Comparison of ENCODE assay signal across 13 cellular contexts in genomic region chr3:173939319-173939718, GRCh38.
DNase-seq lines count a peak whose midpoint lies in the region; ATAC-seq, FAIRE-seq and TF ChIP-seq lines count a peak whose summit lies in the region.
"Had no signal": no experiment of that assay in that cellular context is flagged by ENCODE, and none has a peak within 500 bp of the region (broad histone marks: within the 10 kb centered on the region; RNA-seq: fewer than 3 reads in every experiment).

No MANE protein-coding gene starts in this region.

- no peak overlapping the region for H2BK15ac ChIP-seq in IMR-90 (ENCODE audit: low read depth, low read length)

- H3K79me1 ChIP-seq in IMR-90 (ENCODE audit: low read depth in 1 of 2, low read length in 2 of 2), result no peaks in the 10 kb centered on the region

- no peaks in the 10 kb centered on the region for H3K9me1 ChIP-seq in IMR-90 (ENCODE audit: insufficient read depth, low read length)

- no peak overlapping the region for H3K9ac ChIP-seq in IMR-90 (ENCODE audit: low read depth, low read length)

- no peak overlapping the region for H2BK120ac ChIP-seq in IMR-90 (ENCODE audit: low read depth, low read length)

- H3K18ac ChIP-seq in IMR-90 (ENCODE audit: low read depth, low read length), result 0 out of 2 replicates have a peak overlapping the region, but pooled peaks have one; percentile 27

- in situ Hi-C loops in IMR-90 (cut with MboI; ENCODE audit: low sequenced_read_pairs) (no loop called here), brain microvascular endothelial cell (cut with HindIII; ENCODE audit: low pct_ligation_motif_present, low sequenced_read_pairs) (no loop called here)

- intact Hi-C loops in IMR-90 (cut with micrococcal nuclease), result no loop called here

- H3K36me3 Mint-ChIP-seq in GM23338 (ENCODE audit: low read depth) (no peaks in the 10 kb centered on the region), endothelial cell (ENCODE audit: low read depth, unreplicated experiment) (no peaks in the 10 kb centered on the region), osteocyte (ENCODE audit: unreplicated experiment) (no peaks in the 10 kb centered on the region)
- H3K36me3 Mint-ChIP-seq: CD8-positive, alpha-beta memory T cell had no signal

- H3K4me1 ChIP-seq in GM23338 (ENCODE audit: insufficient read depth) (peaks cover 13% of the 10 kb centered on the region), IMR-90 (ENCODE audit: control insufficient read depth, insufficient read depth, low read length) (peaks cover 2% of the 10 kb centered on the region)

- no peak overlapping the region for H4K8ac ChIP-seq in IMR-90 (ENCODE audit: low read depth in 2 of 2, low read length in 2 of 2)

- BruUV-seq in IMR-90 (replicated peaks; lab: Mats Ljungman, UMichigan), result no TSS peak

- no peaks in the 10 kb centered on the region for H3K27me3 Mint-ChIP-seq in GM23338 (ENCODE audit: insufficient read depth, low read depth, poor library complexity)
- peaks cover 2% of the 10 kb centered on the region for H3K27me3 Mint-ChIP-seq in endothelial cell (ENCODE audit: unreplicated experiment)
- no peaks in the 10 kb centered on the region for H3K27me3 Mint-ChIP-seq in osteocyte (ENCODE audit: unreplicated experiment)
- H3K27me3 Mint-ChIP-seq: CD8-positive, alpha-beta memory T cell had no signal

- H4K91ac ChIP-seq in IMR-90 (ENCODE audit: insufficient read depth, low read depth, low read length), result no peak overlapping the region

- H3K4ac ChIP-seq in IMR-90 (ENCODE audit: low read depth, low read length), result no peak overlapping the region

- WGBS in IMR-90 (ENCODE audit: extremely low coverage in 2 of 2, insufficient read length in 1 of 2), 2 experiments, result no CpG with 5 or more reads among the region's 2 CpGs

- no peak for FAIRE-seq in D721Med (lab: Jason Lieb, UNC)

- H3K4me2 ChIP-seq in GM23338 (no peak overlapping the region), IMR-90 (ENCODE audit: low read depth, low read length) (no peak overlapping the region)
- H3K4me2 ChIP-seq: PC-9 had no signal

- H2BK20ac ChIP-seq in IMR-90 (ENCODE audit: low read depth, low read length), result no peak overlapping the region

- H4K20me1 ChIP-seq in GM23338 (replicated peaks; ENCODE audit: insufficient read depth), result no peaks in the 10 kb centered on the region
- no peaks in the 10 kb centered on the region for H4K20me1 ChIP-seq in IMR-90 (ENCODE audit: insufficient read depth, low read length)

- no peak overlapping the region for H2BK5ac ChIP-seq in IMR-90 (ENCODE audit: low read depth, low read length, poor library complexity, severe bottlenecking)

- peaks cover 14% of the 10 kb centered on the region; the same call in 2 of the 3 replicates for H3K4me1 Mint-ChIP-seq in GM23338
- peaks cover 16% of the 10 kb centered on the region for H3K4me1 Mint-ChIP-seq in endothelial cell (ENCODE audit: unreplicated experiment)
- peaks cover 11% of the 10 kb centered on the region for H3K4me1 Mint-ChIP-seq in osteocyte (ENCODE audit: unreplicated experiment)
- H3K4me1 Mint-ChIP-seq: CD8-positive, alpha-beta memory T cell had no signal

- no peak overlapping the region for H3K14ac ChIP-seq in IMR-90 (replicated peaks; ENCODE audit: low read depth, low read length)

- H3K27me3 ChIP-seq in GM23338 (ENCODE audit: insufficient read depth) (no peaks in the 10 kb centered on the region), IMR-90 (ENCODE audit: control insufficient read depth, insufficient read depth, low read length) (no peaks in the 10 kb centered on the region), brain microvascular endothelial cell (replicated peaks) (no peaks in the 10 kb centered on the region)

- ATAC-seq in GM23338, result no peak
- no peak for ATAC-seq in IMR-90 (ENCODE audit: low read depth)

- CTCF ChIA-PET in IMR-90 (lab: Yijun Ruan, JAX), result no interaction called here

- no peaks in the 10 kb centered on the region for H3K9me3 ChIP-seq in IMR-90 (ENCODE audit: control insufficient read depth, insufficient read depth, low read length)

- no peaks in the 10 kb centered on the region for H3F3A ChIP-seq in GM23338 (replicated peaks; ENCODE audit: low read depth)

- H3K27ac Mint-ChIP-seq in GM23338, result 0 out of 2 replicates have a peak overlapping the region, but pooled peaks have one; percentile 75
- peak overlapping the region; percentile 28 for H3K27ac Mint-ChIP-seq in endothelial cell (ENCODE audit: unreplicated experiment)
- peak overlapping the region; percentile 40 for H3K27ac Mint-ChIP-seq in osteocyte (ENCODE audit: unreplicated experiment)
- H3K27ac Mint-ChIP-seq: CD8-positive, alpha-beta memory T cell had no signal

- H3K4me3 ChIP-seq in GM23338 (no peak overlapping the region), IMR-90 (ENCODE audit: insufficient read depth, low read depth, low read length) (no peak overlapping the region), brain microvascular endothelial cell (ENCODE audit: low read depth, low read length) (no peak overlapping the region)
- H3K4me3 ChIP-seq: PC-9 had no signal

- TF ChIP-seq CTCF in GM23338 (conservative IDR thresholded peaks at IDR 0.05; ENCODE audit: low read depth in 2 of 2) (no peak), IMR-90 (conservative IDR thresholded peaks at IDR 0.05; ENCODE audit: low read depth, low read length) (no peak), endothelial cell (IDR thresholded peaks at IDR 0.05; ENCODE audit: unreplicated experiment) (no peak), osteocyte (IDR thresholded peaks at IDR 0.05) (no peak), brain microvascular endothelial cell (IDR thresholded peaks at IDR 0.05; ENCODE audit: low read depth, low read length, missing control alignments) (no peak), D721Med (IDR thresholded peaks at IDR 0.05; ENCODE audit: insufficient read depth, missing control alignments) (no peak)

- H3K56ac ChIP-seq in IMR-90 (ENCODE audit: extremely low read depth, insufficient read depth, low read length), result no peak overlapping the region

- H3K9me3 Mint-ChIP-seq in GM23338 (no peaks in the 10 kb centered on the region), endothelial cell (ENCODE audit: unreplicated experiment) (no peaks in the 10 kb centered on the region), osteocyte (ENCODE audit: unreplicated experiment) (no peaks in the 10 kb centered on the region)

- dilution Hi-C loops in IMR-90 (cut with HindIII; ENCODE audit: low sequenced_read_pairs, unreplicated experiment), result no loop called here

- H3K79me2 ChIP-seq in GM23338 (replicated peaks; ENCODE audit: insufficient read depth), result no peaks in the 10 kb centered on the region

- no peak overlapping the region for H4K5ac ChIP-seq in IMR-90 (ENCODE audit: low read depth, low read length)

- H2AK5ac ChIP-seq in IMR-90 (ENCODE audit: low read depth, low read length), result no peak overlapping the region

- H3K9me2 ChIP-seq in GM23338 (ENCODE audit: insufficient read depth), result no peaks in the 10 kb centered on the region

- no peak overlapping the region for H3K27ac ChIP-seq in GM23338 (ENCODE audit: low read depth)
- no peak overlapping the region for H3K27ac ChIP-seq in IMR-90 (ENCODE audit: insufficient read depth, low read length)
- H3K27ac ChIP-seq in brain microvascular endothelial cell, result no peak overlapping the region
- H3K27ac ChIP-seq: PC-9 had no signal

- TF ChIP-seq RAD21 in IMR-90 (IDR thresholded peaks at IDR 0.05; ENCODE audit: low read length), result no peak

- no peak overlapping the region for H3K4me3 Mint-ChIP-seq in GM23338
- H3K4me3 Mint-ChIP-seq in endothelial cell (ENCODE audit: unreplicated experiment), result no peak overlapping the region
- no peak overlapping the region for H3K4me3 Mint-ChIP-seq in osteocyte (ENCODE audit: unreplicated experiment)
- H3K4me3 Mint-ChIP-seq: CD8-positive, alpha-beta memory T cell had no signal

- POLR2A ChIA-PET in IMR-90 (lab: Charles Lee; ENCODE audit: unreplicated experiment), result interaction anchor here (0.6 kb wide), 1 partner anchor 502 kb away, joined by 6 read pairs; no protein-coding TSS in a partner anchor

- H2AFZ ChIP-seq in GM23338, result no peak overlapping the region
- H2AFZ ChIP-seq in IMR-90 (replicated peaks; ENCODE audit: low read length, poor library complexity), result no peak overlapping the region
- H2AFZ ChIP-seq: PC-9 had no signal

- no peak for TF ChIP-seq POLR2A in IMR-90 (IDR thresholded peaks at IDR 0.05; ENCODE audit: low read depth, low read length)

- no peak overlapping the region for H3K23ac ChIP-seq in IMR-90 (ENCODE audit: low read depth, low read length)

- no peak overlapping the region for H2AK9ac ChIP-seq in IMR-90 (replicated peaks; ENCODE audit: low read depth, low read length, poor library complexity)

- no peak for DNase-seq in GM23338 (ENCODE audit: low spot score)
- DNase-seq in IMR-90, result no peak
- no peak for DNase-seq in endothelial cell (ENCODE audit: low spot score)
- DNase-seq in osteocyte (ENCODE audit: extremely low spot score, unreplicated experiment), result no peak
- no peak for DNase-seq in activated CD4-positive, alpha-beta T cell treated with anti-CD3 and anti-CD28 coated beads, Interleukin-2, amount 50 U/mL, for 48 hours
- no peak for DNase-seq in brain microvascular endothelial cell
- no peak for DNase-seq in D721Med (ENCODE audit: insufficient read length, low spot score)
- DNase-seq: CD8-positive, alpha-beta memory T cell; KG1; NCI-H1436; NCI-H446 treated with DMSO at 0.1 percent for 48 hours; PC-9; SW 1271 had no signal

- H3K36me3 ChIP-seq in GM23338 (ENCODE audit: insufficient read depth) (no peaks in the 10 kb centered on the region), IMR-90 (ENCODE audit: control insufficient read depth, insufficient read depth, low read length) (no peaks in the 10 kb centered on the region), brain microvascular endothelial cell (replicated peaks) (no peaks in the 10 kb centered on the region)

TF ChIP-seq in GM23338, 12 proteins besides CTCF, POLR2A, EP300 and RAD21 (continues in another document):
- no peak for TF ChIP-seq NANOG (IDR thresholded peaks at IDR 0.05; ENCODE audit: borderline replicate concordance)

TF ChIP-seq in IMR-90, 13 proteins besides CTCF, POLR2A, EP300 and RAD21 (continues in another document):
- TF ChIP-seq MXI1 (IDR thresholded peaks at IDR 0.05; ENCODE audit: borderline replicate concordance, low read depth, low read length) (no peak), MAFK (IDR thresholded peaks at IDR 0.05; ENCODE audit: low read depth, low read length) (no peak), SMC3 (IDR thresholded peaks at IDR 0.05; ENCODE audit: low read depth, low read length) (no peak), NFE2L2 (IDR thresholded peaks at IDR 0.05; ENCODE audit: low read depth, low read length) (no peak)
- TF ChIP-seq, protein P1, sequence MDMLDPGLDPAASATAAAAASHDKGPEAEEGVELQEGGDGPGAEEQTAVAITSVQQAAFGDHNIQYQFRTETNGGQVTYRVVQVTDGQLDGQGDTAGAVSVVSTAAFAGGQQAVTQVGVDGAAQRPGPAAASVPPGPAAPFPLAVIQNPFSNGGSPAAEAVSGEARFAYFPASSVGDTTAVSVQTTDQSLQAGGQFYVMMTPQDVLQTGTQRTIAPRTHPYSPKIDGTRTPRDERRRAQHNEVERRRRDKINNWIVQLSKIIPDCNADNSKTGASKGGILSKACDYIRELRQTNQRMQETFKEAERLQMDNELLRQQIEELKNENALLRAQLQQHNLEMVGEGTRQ (IDR thresholded peaks at IDR 0.05; ENCODE audit: low read depth, low read length), result no peak
